Comparison of ENCODE assay signal across 8 cellular contexts in genomic region chr2:205947621-205948495, GRCh38.
A peak's percentile ranks its signal among the peaks of the same experiment; 100 is the strongest.
DNase-seq lines count a peak whose midpoint lies in the region; ATAC-seq and TF ChIP-seq lines count a peak whose summit lies in the region.

No MANE protein-coding gene starts in this region.

- no peak overlapping the region for H3K4me3 Mint-ChIP-seq in natural killer cell treated with Interleukin-12 subunit alpha and Interleukin-12 subunit beta and Interleukin-15 and Interleukin-18, amount 100 ng/mL, for 72 hours

- no peaks in the 10 kb centered on the region for H3K9me3 Mint-ChIP-seq in natural killer cell treated with Interleukin-12 subunit alpha and Interleukin-12 subunit beta and Interleukin-15 and Interleukin-18, amount 100 ng/mL, for 72 hours

- H3K4me3 ChIP-seq in epithelial cell of proximal tubule (ENCODE audit: low read depth, low read length) (peak overlapping the region; percentile 1), stomach (peak overlapping the region in 1 of 4 donors; percentile 17)

- H3K27me3 Mint-ChIP-seq in natural killer cell treated with Interleukin-12 subunit alpha and Interleukin-12 subunit beta and Interleukin-15 and Interleukin-18, amount 100 ng/mL, for 72 hours: peaks cover 26 to 46% of the 10 kb centered on the region in 2 donors

- H3K27ac Mint-ChIP-seq in natural killer cell treated with Interleukin-12 subunit alpha and Interleukin-12 subunit beta and Interleukin-15 and Interleukin-18, amount 100 ng/mL, for 72 hours: no peak overlapping the region

- H3K27me3 ChIP-seq in stomach: no peaks in the 10 kb centered on the region

- peak overlapping the region in 3 of 5 donors; percentile 33 to 54 (median 54) for H3K27ac ChIP-seq in stomach

- DNase-seq in COLO829 (ENCODE audit: low spot score) (peak; percentile 78), NOMO-1 (lab: John Stamatoyannopoulos, UW; ENCODE audit: unreplicated experiment in 2 of 2) (peak; percentile 44 to 51), epithelial cell of proximal tubule (ENCODE audit: low read depth) (no peak), stomach (peak; percentile 72)
- peak; percentile 50 for DNase-seq in activated CD8-positive, alpha-beta memory T cell treated with anti-CD3 and anti-CD28 coated beads, Interleukin-2, amount 50 U/mL, for 4 hours
- no peak for DNase-seq in natural killer cell treated with Interleukin-12 subunit alpha and Interleukin-12 subunit beta and Interleukin-15 and Interleukin-18, amount 100 ng/mL, for 72 hours (ENCODE audit: low spot score)

- H3K36me3 ChIP-seq in stomach: no peaks in the 10 kb centered on the region

- H3K4me1 Mint-ChIP-seq in natural killer cell treated with Interleukin-12 subunit alpha and Interleukin-12 subunit beta and Interleukin-15 and Interleukin-18, amount 100 ng/mL, for 72 hours (ENCODE audit: low read depth in 2 of 2): no peaks in the 10 kb centered on the region

- TF ChIP-seq EP300 in stomach (IDR thresholded peaks at IDR 0.05): no peak

- H3K4me1 ChIP-seq in stomach: peaks cover 0 to 30% (median 7%) of the 10 kb centered on the region in 4 donors

- no peaks in the 10 kb centered on the region for H3K9me3 ChIP-seq in stomach

- intact Hi-C loops in stomach (cut with DNase I; ENCODE audit: low total_unique reads): no loop called here

- WGBS in stomach, 5 donors: 17 to 22% (median 19%) methylated on average over 15 of the region's 15 CpGs

- no peak for TF ChIP-seq POLR2A in stomach (IDR thresholded peaks at IDR 0.05)

- peak; percentile 97 for TF ChIP-seq CTCF in epithelial cell of proximal tubule (conservative IDR thresholded peaks at IDR 0.05; ENCODE audit: low read depth, low read length)
- peak in 5 of 7 experiments; percentile 81 to 94 (median 91) for TF ChIP-seq CTCF in stomach (IDR thresholded peaks at IDR 0.05)

- no peaks in the 10 kb centered on the region for H3K36me3 Mint-ChIP-seq in natural killer cell treated with Interleukin-12 subunit alpha and Interleukin-12 subunit beta and Interleukin-15 and Interleukin-18, amount 100 ng/mL, for 72 hours

- ATAC-seq in GM19351 (IDR thresholded peaks at IDR 0.05; ENCODE audit: unreplicated experiment) (peak; percentile 94), HG03520 (IDR thresholded peaks at IDR 0.05; ENCODE audit: unreplicated experiment) (peak; percentile 94)
- ATAC-seq in natural killer cell treated with Interleukin-12 subunit alpha and Interleukin-12 subunit beta and Interleukin-15 and Interleukin-18, amount 100 ng/mL, for 72 hours: peak; percentile 60 to 67

Comparison
In these comparisons a context has a peak if more than half of its experiments do, and no peak if none do; other contexts are left out.
1. DNase-seq: peak in COLO829 (single experiment), NOMO-1 (2 of 2), activated CD8-positive, alpha-beta memory T cell treated with anti-CD3 and anti-CD28 coated beads, Interleukin-2, amount 50 U/mL, for 4 hours (single experiment) and stomach (single experiment); none in epithelial cell of proximal tubule (single experiment) and natural killer cell treated with Interleukin-12 subunit alpha and Interleukin-12 subunit beta and Interleukin-15 and Interleukin-18, amount 100 ng/mL, for 72 hours (single experiment).
2. Peak in every context shown above with its lines, with median percentiles within 50 percentile points of each other: ATAC-seq.